Comparison of ENCODE assay signal across 27 cellular contexts in the genomic region with DNA sequence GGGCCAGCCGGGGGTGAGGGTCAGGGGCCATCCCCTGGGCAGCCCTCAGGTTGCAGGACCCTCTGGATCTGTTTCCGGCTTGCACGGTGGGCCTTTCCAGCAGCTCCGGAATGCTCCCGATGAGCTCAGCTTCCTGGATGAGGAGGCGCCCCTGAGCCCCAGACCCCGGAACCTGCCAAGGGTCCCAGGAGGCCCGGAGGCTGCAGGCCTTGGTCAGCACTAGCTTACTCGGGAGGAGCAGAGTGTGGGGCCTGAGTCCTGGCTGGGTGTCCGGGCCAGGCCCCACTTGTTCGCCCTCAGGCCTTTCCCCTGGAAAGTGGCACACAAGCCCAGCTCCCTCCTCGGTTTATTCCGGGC. TPM values are rescaled to one million over a fixed set of nuclear protein-coding genes. Genes with fewer than 3 reads are reported as not detected.
"Had no signal": no experiment of that assay in that cellular context is flagged by ENCODE, and none has a peak within 500 bp of the region (broad histone marks: within the 10 kb centered on the region; RNA-seq: fewer than 3 reads in every experiment).

No MANE protein-coding gene starts in this region.

- H3K9ac ChIP-seq: parathyroid adenoma had no signal

- H3K27ac ChIP-seq: body of pancreas, dorsolateral prefrontal cortex, foreskin keratinocyte, lower lobe of right lung, neutrophil, parathyroid adenoma, thoracic aorta, upper lobe of left lung had no signal

- H3K4me1 ChIP-seq: foreskin keratinocyte had no signal

- H3K9me3 Mint-ChIP-seq: activated CD4-positive, alpha-beta memory T cell treated with anti-CD3 and anti-CD28 coated beads for 36 hours; activated naive CD8-positive, alpha-beta T cell treated with anti-CD3 and anti-CD28 coated beads, Interleukin-2, amount 10 ng/mL, durations not matched to agents 7 days and 5 days; stimulated activated memory B cell treated with anti-CD40 and anti-IgM and Interleukin-4, amounts not matched to agents 10 μg/mL and 1 μg/mL and 100 μg/mL, for 72 hours had no signal

- FAIRE-seq: colon, islet of Langerhans had no signal

- H3K4me3 Mint-ChIP-seq: activated CD4-positive, alpha-beta memory T cell treated with anti-CD3 and anti-CD28 coated beads for 36 hours; activated CD4-positive, alpha-beta T cell treated with anti-CD3 and anti-CD28 coated beads for 36 hours; activated naive CD8-positive, alpha-beta T cell treated with anti-CD3 and anti-CD28 coated beads, Interleukin-2, amount 10 ng/mL, durations not matched to agents 7 days and 5 days; stimulated activated memory B cell treated with anti-CD40 and anti-IgM and Interleukin-4, amounts not matched to agents 10 μg/mL and 1 μg/mL and 100 μg/mL, for 72 hours had no signal

- H3K4me1 Mint-ChIP-seq: activated CD4-positive, alpha-beta T cell treated with anti-CD3 and anti-CD28 coated beads for 36 hours; activated naive CD8-positive, alpha-beta T cell treated with anti-CD3 and anti-CD28 coated beads, Interleukin-2, amount 10 ng/mL, durations not matched to agents 7 days and 5 days; stimulated activated memory B cell treated with anti-CD40 and anti-IgM and Interleukin-4, amounts not matched to agents 10 μg/mL and 1 μg/mL and 100 μg/mL, for 72 hours had no signal

- H3K9me3 ChIP-seq: body of pancreas, lower lobe of right lung, neutrophil, thoracic aorta, upper lobe of left lung had no signal

- H3K36me3 Mint-ChIP-seq: activated CD4-positive, alpha-beta memory T cell treated with anti-CD3 and anti-CD28 coated beads for 36 hours; activated naive CD8-positive, alpha-beta T cell treated with anti-CD3 and anti-CD28 coated beads, Interleukin-2, amount 10 ng/mL, durations not matched to agents 7 days and 5 days; stimulated activated memory B cell treated with anti-CD40 and anti-IgM and Interleukin-4, amounts not matched to agents 10 μg/mL and 1 μg/mL and 100 μg/mL, for 72 hours had no signal

- ATAC-seq: sciatic nerve had no signal

- H3K27ac Mint-ChIP-seq: activated CD4-positive, alpha-beta memory T cell treated with anti-CD3 and anti-CD28 coated beads for 36 hours; activated CD4-positive, alpha-beta T cell treated with anti-CD3 and anti-CD28 coated beads for 36 hours; activated naive CD8-positive, alpha-beta T cell treated with anti-CD3 and anti-CD28 coated beads, Interleukin-2, amount 10 ng/mL, durations not matched to agents 7 days and 5 days; stimulated activated memory B cell treated with anti-CD40 and anti-IgM and Interleukin-4, amounts not matched to agents 10 μg/mL and 1 μg/mL and 100 μg/mL, for 72 hours had no signal

- H3K79me2 ChIP-seq: parathyroid adenoma had no signal

- H3K4me3 ChIP-seq: body of pancreas had no signal

- H3K36me3 ChIP-seq: lower lobe of right lung, neutrophil, thoracic aorta, upper lobe of left lung, WERI-Rb-1 had no signal

- DNase-seq: activated CD4-positive, alpha-beta memory T cell treated with anti-CD3 and anti-CD28 coated beads for 36 hours; activated CD4-positive, alpha-beta T cell treated with anti-CD3 and anti-CD28 coated beads for 36 hours; activated naive CD4-positive, alpha-beta T cell treated with Interleukin-2 at 50 U/mL for 16 hours; activated naive CD8-positive, alpha-beta T cell treated with anti-CD3 and anti-CD28 coated beads, Interleukin-2, amount 10 ng/mL, durations not matched to agents 7 days and 5 days; activated T-cell treated with anti-CD3 and anti-CD28 coated beads for 4 hours; body of pancreas; dorsolateral prefrontal cortex; foreskin keratinocyte; left cardiac atrium; lower lobe of right lung; stimulated activated CD4-positive, alpha-beta T cell treated with anti-CD3 and anti-CD28 coated beads, Interleukin-4, amount 100 ng/mL, for 4 hours; SW 1271; T-helper 2 cell; upper lobe of left lung; WERI-Rb-1 had no signal

RNA-seq across cellular contexts. Expression of a gene that starts 7.6 kb away (rescaled TPM):
- total RNA-seq: activated CD4-positive, alpha-beta memory T cell treated with anti-CD3 and anti-CD28 coated beads for 36 hours; activated CD4-positive, alpha-beta T cell treated with anti-CD3 and anti-CD28 coated beads for 36 hours; activated naive CD8-positive, alpha-beta T cell treated with anti-CD3 and anti-CD28 coated beads, Interleukin-2, amount 10 ng/mL, durations not matched to agents 7 days and 5 days; body of pancreas; cardiac septum; epithelial cell of proximal tubule; fibroblast of lung; foreskin keratinocyte; left cardiac atrium; lower lobe of right lung; myocyte; sciatic nerve; smooth muscle cell had no signal
- polyA plus RNA-seq: fibroblast of lung, foreskin keratinocyte, smooth muscle cell had no signal

RNA-seq across cellular contexts. Expression of a gene that starts 31.1 kb away (rescaled TPM):
- total RNA-seq: activated CD4-positive, alpha-beta memory T cell treated with anti-CD3 and anti-CD28 coated beads for 36 hours; activated CD4-positive, alpha-beta T cell treated with anti-CD3 and anti-CD28 coated beads for 36 hours; activated naive CD8-positive, alpha-beta T cell treated with anti-CD3 and anti-CD28 coated beads, Interleukin-2, amount 10 ng/mL, durations not matched to agents 7 days and 5 days; epithelial cell of proximal tubule; fibroblast of lung; foreskin keratinocyte; lower lobe of right lung; sciatic nerve; smooth muscle cell; upper lobe of left lung had no signal
- polyA plus RNA-seq: fibroblast of lung, foreskin keratinocyte, smooth muscle cell had no signal

RNA-seq across cellular contexts. Expression of a gene that starts 49.3 kb away (rescaled TPM):
- total RNA-seq: foreskin keratinocyte had no signal
- polyA plus RNA-seq: foreskin keratinocyte had no signal
